ENCODE assay signal across 10 cellular contexts in the genomic region with DNA sequence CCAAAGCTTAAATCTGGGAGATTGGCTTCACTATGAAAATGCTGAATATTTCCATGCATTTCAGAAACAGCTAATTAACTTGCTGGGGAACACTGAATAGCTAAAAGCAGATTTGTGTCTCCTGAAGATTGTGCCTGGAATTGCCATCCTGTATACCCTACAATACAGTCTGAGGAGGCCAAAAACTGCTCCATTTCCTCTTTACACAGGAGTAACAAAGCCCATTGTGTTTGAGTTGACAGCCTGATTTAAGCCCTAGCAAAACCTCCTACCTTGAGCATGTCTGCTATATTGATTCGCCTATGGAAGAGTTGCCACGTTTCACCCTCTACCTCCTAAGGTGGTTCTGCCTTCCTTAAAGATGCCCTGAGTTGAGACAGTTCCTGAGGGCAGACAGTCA. TPM values are rescaled to one million over a fixed set of nuclear protein-coding genes. Genes with fewer than 3 reads are reported as not detected.
DNase-seq lines count a peak whose midpoint lies in the region; ATAC-seq and TF ChIP-seq lines count a peak whose summit lies in the region.
"Had no signal": no experiment of that assay in that cellular context is flagged by ENCODE, and none has a peak within 500 bp of the region (broad histone marks: within the 10 kb centered on the region; RNA-seq: fewer than 3 reads in every experiment).

No MANE protein-coding gene starts in this region.

- peak overlapping the region; percentile 77 for H3K4me3 ChIP-seq in OCI-LY1 (ENCODE audit: low read depth, low read length, poor library complexity, severe bottlenecking)
- H3K4me3 ChIP-seq in fibroblast of lung (replicated peaks in 1 of 4; ENCODE audit: control extremely low read depth in 1 of 4, insufficient read depth in 1 of 4, low read depth in 3 of 4, low read length in 4 of 4) = peak overlapping the region in 3 of 4 experiments; percentile 58 to 71 (median 63)
- H3K4me3 ChIP-seq in stomach = peak overlapping the region in 1 of 4 donors; percentile 58

- no peak for DNase-seq in activated CD4-positive, alpha-beta T cell treated with anti-CD3 and anti-CD28 coated beads for 36 hours
- DNase-seq in activated CD4-positive, alpha-beta T cell treated with anti-CD3 and anti-CD28 coated beads, Interleukin-2, amount 50 U/mL, for 48 hours = no peak
- DNase-seq in fibroblast of lung (ENCODE audit: low read depth in 2 of 2) (no peak), stomach (no peak)

- no peaks in the 10 kb centered on the region for H3K9me3 Mint-ChIP-seq in activated CD4-positive, alpha-beta T cell treated with anti-CD3 and anti-CD28 coated beads for 36 hours (ENCODE audit: low read depth)

- H3K36me3 Mint-ChIP-seq in activated CD4-positive, alpha-beta T cell treated with anti-CD3 and anti-CD28 coated beads for 36 hours (ENCODE audit: low read depth) = no peaks in the 10 kb centered on the region

- H3K36me3 ChIP-seq in OCI-LY1 (ENCODE audit: insufficient read depth, low read length) (no peaks in the 10 kb centered on the region), fibroblast of lung (ENCODE audit: control insufficient read depth, insufficient read depth, low read length) (no peaks in the 10 kb centered on the region), stomach (no peaks in the 10 kb centered on the region)

- intact Hi-C loops in activated CD4-positive, alpha-beta T cell treated with anti-CD3 and anti-CD28 coated beads for 36 hours (cut with DNase I, micrococcal nuclease) = loop anchor here (1.0 to 5.0 kb wide), 7 partner anchors 33 to 447 kb away; a partner anchor contains a TSS
- intact Hi-C loops in stomach (cut with DNase I; ENCODE audit: low total_unique reads) = no loop called here

- no peaks in the 10 kb centered on the region for H3K9me2 ChIP-seq in OCI-LY1 (ENCODE audit: low read depth, low read length)

- TF ChIP-seq CTCF in OCI-LY1 (IDR thresholded peaks at IDR 0.05; ENCODE audit: low read length) (no peak), fibroblast of lung (conservative IDR thresholded peaks at IDR 0.05 in 1 of 2, IDR thresholded peaks at IDR 0.05 in 1 of 2; ENCODE audit: low read depth in 1 of 2, low read length in 2 of 2) (no peak), stomach (IDR thresholded peaks at IDR 0.05) (no peak)

- no peak overlapping the region for H3K27ac Mint-ChIP-seq in activated CD4-positive, alpha-beta T cell treated with anti-CD3 and anti-CD28 coated beads for 36 hours

- H3K27ac ChIP-seq in OCI-LY1 (ENCODE audit: low read depth, low read length, poor library complexity, severe bottlenecking) (no peak overlapping the region), fibroblast of lung (ENCODE audit: insufficient read depth, low read length) (no peak overlapping the region), stomach (peak overlapping the region in 4 of 5 donors; percentile 95 to 98 (median 95))

- CTCF ChIA-PET in activated CD4-positive, alpha-beta T cell treated with anti-CD3 and anti-CD28 coated beads for 36 hours (lab: Charles Lee) = interaction anchor here (1.0 kb wide), 1 partner anchor 47 kb away, joined by 3 read pairs; no protein-coding TSS in a partner anchor

- H4K20me1 ChIP-seq in OCI-LY1 (ENCODE audit: insufficient read depth, low read length) = no peaks in the 10 kb centered on the region
- H4K20me1 ChIP-seq in fibroblast of lung (ENCODE audit: control insufficient read depth, extremely low read depth, insufficient read depth, low read length) = no peaks in the 10 kb centered on the region

- WGBS in stomach, 5 donors = 74 to 85% (median 78%) methylated on average over 2 of the region's 2 CpGs

- H3K4me1 Mint-ChIP-seq in activated CD4-positive, alpha-beta T cell treated with anti-CD3 and anti-CD28 coated beads for 36 hours = peaks cover 21% of the 10 kb centered on the region

- no peak overlapping the region for H2AFZ ChIP-seq in OCI-LY1 (ENCODE audit: low read length)
- no peak overlapping the region for H2AFZ ChIP-seq in fibroblast of lung (ENCODE audit: low read length)

- no peak for TF ChIP-seq POLR2A in stomach (IDR thresholded peaks at IDR 0.05)

- no peaks in the 10 kb centered on the region; the same call in 1 of the 2 replicates for H3K79me2 ChIP-seq in OCI-LY1 (ENCODE audit: insufficient read depth, low read length)
- no peaks in the 10 kb centered on the region for H3K79me2 ChIP-seq in fibroblast of lung (ENCODE audit: control insufficient read depth, insufficient read depth, low read length)

- TF ChIP-seq EP300 in stomach (IDR thresholded peaks at IDR 0.05) = no peak

- H3K4me1 ChIP-seq in OCI-LY1 (ENCODE audit: insufficient read depth, low read length, severe bottlenecking) (peaks cover 25% of the 10 kb centered on the region), fibroblast of lung (ENCODE audit: control insufficient read depth, extremely low read depth, insufficient read depth, low read length) (peaks cover 10% of the 10 kb centered on the region), stomach (peaks cover 10 to 56% (median 28%) of the 10 kb centered on the region in 4 donors)

- H3K4me2 ChIP-seq in OCI-LY1 (ENCODE audit: low read length) (peak overlapping the region; percentile 94), fibroblast of lung (ENCODE audit: extremely low read depth, insufficient read depth, low read length) (peak overlapping the region; percentile 99)

- ATAC-seq in activated CD4-positive, alpha-beta T cell treated with anti-CD3 and anti-CD28 coated beads for 36 hours = no peak
- ATAC-seq in HG03196 (IDR thresholded peaks at IDR 0.05; ENCODE audit: unreplicated experiment) (no peak), HG03378 (IDR thresholded peaks at IDR 0.05; ENCODE audit: unreplicated experiment) (no peak), HG02798 (IDR thresholded peaks at IDR 0.05; ENCODE audit: poor library complexity, unreplicated experiment) (no peak)

- H3F3A ChIP-seq in OCI-LY1 (ENCODE audit: insufficient read depth, low read length) = no peaks in the 10 kb centered on the region

- H3K27me3 ChIP-seq in OCI-LY1 (ENCODE audit: insufficient read depth, low read length) = no peaks in the 10 kb centered on the region
- no peaks in the 10 kb centered on the region for H3K27me3 ChIP-seq in fibroblast of lung (ENCODE audit: control insufficient read depth, insufficient read depth, low read length)
- peaks cover 0 to 11% (median 0%) of the 10 kb centered on the region in 3 donors for H3K27me3 ChIP-seq in stomach

- peak overlapping the region; percentile 74 for H3K4me3 Mint-ChIP-seq in activated CD4-positive, alpha-beta T cell treated with anti-CD3 and anti-CD28 coated beads for 36 hours

- H3K9ac ChIP-seq in OCI-LY1 (ENCODE audit: low read length) (peak overlapping the region; percentile 81; the same call in 1 of the 2 replicates), fibroblast of lung (ENCODE audit: insufficient read depth, low read length) (no peak overlapping the region)

- H3K27me3 Mint-ChIP-seq in activated CD4-positive, alpha-beta T cell treated with anti-CD3 and anti-CD28 coated beads for 36 hours = peaks cover 43% of the 10 kb centered on the region

- H3K9me3 ChIP-seq in OCI-LY1 (ENCODE audit: low read length) = no peaks in the 10 kb centered on the region
- no peaks in the 10 kb centered on the region for H3K9me3 ChIP-seq in fibroblast of lung (ENCODE audit: control insufficient read depth, insufficient read depth, low read depth, low read length)
- H3K9me3 ChIP-seq in stomach = no peaks in the 10 kb centered on the region

- POLR2A ChIA-PET in activated CD4-positive, alpha-beta T cell treated with anti-CD3 and anti-CD28 coated beads for 36 hours (lab: Charles Lee) = interaction anchor here (0.7 kb wide), 1 partner anchor 318 kb away, joined by 3 read pairs; no protein-coding TSS in a partner anchor

RNA-seq across cellular contexts. Expression of a gene that starts 1.5 kb away (rescaled TPM):
- under 1 TPM; 0.46 to 0.78 TPM for total RNA-seq in activated CD4-positive, alpha-beta T cell treated with anti-CD3 and anti-CD28 coated beads for 36 hours
- total RNA-seq in fibroblast of lung (1.8 and 3.3 TPM in 2 replicates), stomach (10 to 100 TPM; 10.4 to 33.8 (median 15.2) TPM)
- polyA plus RNA-seq in fibroblast of lung (4.1 and 5.4 TPM in 2 replicates), stomach (1 to 10 TPM; 3.4 to 4.9 (median 3.7) TPM)
- 4.7 and 5.4 TPM in 2 replicates for polyA plus RNA-seq in fibroblast of lung (2012)
- polyA minus RNA-seq in fibroblast of lung (ENCODE audit: low replicate concordance) = 4.1 and 9.1 TPM in 2 replicates

RNA-seq across cellular contexts. Expression of a gene that starts 40.9 kb away (rescaled TPM):
- not detected for total RNA-seq in activated CD4-positive, alpha-beta T cell treated with anti-CD3 and anti-CD28 coated beads for 36 hours
- 0.17 and 0.26 TPM in 2 replicates for total RNA-seq in fibroblast of lung
- polyA plus RNA-seq in fibroblast of lung = 0.91 and 0.94 TPM in 2 replicates
- 0.09 and 0.24 TPM in 2 replicates for polyA plus RNA-seq in fibroblast of lung (2012)
- not detected in 2 replicates for polyA minus RNA-seq in fibroblast of lung (ENCODE audit: low replicate concordance)
- total RNA-seq in stomach = 100 to 1,000 TPM in 2 of 5 donors, 10 to 100 TPM in 3; 52.1 to 154 (median 79.9) TPM
- polyA plus RNA-seq in stomach = 100 to 1,000 TPM in 1 of 3 donors, 10 to 100 TPM in 2; 35.9 to 131 (median 38.5) TPM

RNA-seq across cellular contexts. Expression of a gene that starts 42.3 kb away (rescaled TPM):
- total RNA-seq in activated CD4-positive, alpha-beta T cell treated with anti-CD3 and anti-CD28 coated beads for 36 hours = not detected
- total RNA-seq in fibroblast of lung (not detected in 2 replicates), stomach (not detected)
- polyA plus RNA-seq in fibroblast of lung (not detected in 2 replicates), stomach (not detected)
- not detected in 2 replicates for polyA plus RNA-seq in fibroblast of lung (2012)
- not detected in 2 replicates for polyA minus RNA-seq in fibroblast of lung (ENCODE audit: low replicate concordance)
- total RNA-seq: kidney epithelial cell, temporal lobe had no signal

Comparison
In these comparisons a context has a peak if more than half of its experiments do, and no peak if none do; other contexts are left out.
1. H3K27ac ChIP-seq: peak in stomach (4 of 5); none in OCI-LY1 (single experiment) and fibroblast of lung (single experiment).
2. RNA of a gene that starts 40.9 kb away (total RNA-seq): 52.1 to 154 TPM in stomach; 0.17 to 0.26 TPM in fibroblast of lung and not detected in activated CD4-positive, alpha-beta T cell treated with anti-CD3 and anti-CD28 coated beads for 36 hours; every median in the first group is over 10 times any median in the second.